Comparison of ENCODE assay signal across 8 cellular contexts in the genomic region with DNA sequence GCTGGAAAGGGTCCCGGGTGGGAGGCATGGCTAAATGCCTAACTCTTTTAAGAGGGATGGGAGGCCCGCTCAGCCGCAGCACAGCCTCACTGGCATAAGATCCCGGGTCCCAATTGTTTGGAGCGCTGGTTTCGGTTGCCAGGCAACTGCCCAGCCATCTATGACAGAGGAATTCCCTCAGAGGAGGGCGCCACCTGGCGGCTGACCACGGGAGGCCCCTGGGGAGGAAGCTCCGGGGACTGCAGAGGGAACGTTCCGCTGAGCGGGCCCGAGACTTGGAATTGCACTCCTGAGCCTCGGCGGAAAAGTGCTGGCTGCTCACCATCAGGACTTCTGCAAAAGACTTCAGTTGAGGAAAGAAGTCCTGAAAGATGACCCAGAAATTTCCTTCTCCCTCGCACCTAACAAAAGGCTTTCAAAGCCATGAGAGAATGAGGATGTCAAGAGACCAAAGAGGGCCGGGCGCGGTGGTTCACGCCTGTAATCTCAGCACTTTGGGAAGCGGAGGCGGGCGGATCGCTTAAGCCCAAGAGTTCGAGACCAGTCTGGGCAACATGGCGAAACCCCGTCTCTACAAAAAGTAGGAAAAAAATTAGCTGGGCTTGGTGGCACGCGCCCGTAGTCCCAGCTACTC. TPM values are rescaled to one million over a fixed set of nuclear protein-coding genes. Genes with fewer than 3 reads are reported as not detected.
DNase-seq lines count a peak whose midpoint lies in the region; ATAC-seq and TF ChIP-seq lines count a peak whose summit lies in the region.

No MANE protein-coding gene starts in this region.

- WGBS in neuronal stem cell (ENCODE audit: extremely low coverage in 2 of 2, insufficient read length in 2 of 2, insufficient replicate concordance in 1 of 2), 2 donors: no CpG with 5 or more reads among the region's 31 CpGs
- 12 to 27% (median 16%) methylated on average over 21 to 31 of the region's 31 CpGs for WGBS in stomach, 5 donors

- TF ChIP-seq POLR2A in stomach (IDR thresholded peaks at IDR 0.05): no peak

- H3F3A ChIP-seq in Loucy (ENCODE audit: low read depth): no peaks in the 10 kb centered on the region

- H3K4me3 ChIP-seq in Loucy (ENCODE audit: low read length, poor library complexity, severe bottlenecking) (peak overlapping the region; percentile 61), SJCRH30 (no peak overlapping the region), neuronal stem cell (ENCODE audit: low read length in 2 of 2) (peak overlapping the region in 1 of 2 donors; percentile 38), stomach (peak overlapping the region; percentile 49 to 72 (median 52))

- no peaks in the 10 kb centered on the region for H3K79me1 ChIP-seq in neuronal stem cell (ENCODE audit: low read depth, low read length)

- H2BK15ac ChIP-seq in neuronal stem cell (ENCODE audit: low read length): no peak overlapping the region

- H3K27me3 ChIP-seq in Loucy (ENCODE audit: insufficient read depth, low read length, poor library complexity, severe bottlenecking) (peaks cover 17% of the 10 kb centered on the region), SJCRH30 (no peaks in the 10 kb centered on the region), neuronal stem cell (ENCODE audit: control insufficient read depth in 3 of 3, insufficient read depth in 3 of 3, low read depth in 1 of 3, low read length in 3 of 3) (peaks cover 2 to 37% (median 26%) of the 10 kb centered on the region in 3 experiments), stomach (peaks cover 6 to 36% (median 7%) of the 10 kb centered on the region in 3 donors)

- no peaks in the 10 kb centered on the region for H3K79me2 ChIP-seq in Loucy (ENCODE audit: insufficient read depth, low read length)

- no peak overlapping the region for H2BK5ac ChIP-seq in neuronal stem cell (ENCODE audit: low read length)

- H2BK12ac ChIP-seq in neuronal stem cell (ENCODE audit: low read length): no peak overlapping the region

- H3K23ac ChIP-seq in neuronal stem cell (ENCODE audit: low read depth, low read length, poor library complexity): no peak overlapping the region

- no peaks in the 10 kb centered on the region for H3K9me2 ChIP-seq in Loucy (replicated peaks; ENCODE audit: low read depth, low read length)

- H4K8ac ChIP-seq in neuronal stem cell (ENCODE audit: low read depth, low read length): no peak overlapping the region

- no peak overlapping the region for H2BK120ac ChIP-seq in neuronal stem cell (ENCODE audit: low read depth, low read length)

- H3K4me1 ChIP-seq in Loucy (ENCODE audit: insufficient read depth, low read length, poor library complexity, severe bottlenecking) (peaks cover 16% of the 10 kb centered on the region), SJCRH30 (no peaks in the 10 kb centered on the region), neuronal stem cell (ENCODE audit: control insufficient read depth in 2 of 2, insufficient read depth in 1 of 2, low read depth in 1 of 2, low read length in 2 of 2) (peaks cover 6 to 19% of the 10 kb centered on the region in 2 donors), stomach (peaks cover 18 to 38% (median 26%) of the 10 kb centered on the region in 4 donors)

- no peak for TF ChIP-seq EP300 in stomach (IDR thresholded peaks at IDR 0.05)

- peak; percentile 87 for ATAC-seq in GM21723 (IDR thresholded peaks at IDR 0.05; ENCODE audit: unreplicated experiment)

- intact Hi-C loops in stomach (cut with DNase I; ENCODE audit: low total_unique reads): loop anchor here (10.0 kb wide), 1 partner anchor 82 kb away; no protein-coding TSS in a partner anchor

- H3K18ac ChIP-seq in neuronal stem cell (ENCODE audit: low read length): no peak overlapping the region

- DNase-seq in DMS 273 treated with DMSO at 0.1 percent for 48 hours (lab: John Stamatoyannopoulos, UW) (peak; percentile 70), SJCRH30 (peak; percentile 93 to 96), activated gamma-delta T cell treated with Interleukin-2 at 50 U/mL for 16 hours (peak; percentile 89), foreskin melanocyte (peak; percentile 86), neuronal stem cell (ENCODE audit: low spot score) (peak; percentile 96), stomach (peak; percentile 95)

- H4K91ac ChIP-seq in neuronal stem cell (ENCODE audit: low read depth, low read length, poor library complexity): no peak overlapping the region

- no peaks in the 10 kb centered on the region for H3K36me3 ChIP-seq in Loucy (ENCODE audit: insufficient read depth, low read length)
- H3K36me3 ChIP-seq in SJCRH30: no peaks in the 10 kb centered on the region
- H3K36me3 ChIP-seq in neuronal stem cell (replicated peaks in 1 of 2; ENCODE audit: control insufficient read depth in 2 of 2, insufficient read depth in 2 of 2, low read length in 2 of 2): no peaks in the 10 kb centered on the region
- H3K36me3 ChIP-seq in stomach: no peaks in the 10 kb centered on the region

- no peaks in the 10 kb centered on the region for H4K20me1 ChIP-seq in Loucy (ENCODE audit: insufficient read depth, low read length, poor library complexity, severe bottlenecking)

- H3K4me2 ChIP-seq in Loucy (ENCODE audit: low read depth, low read length, poor library complexity, severe bottlenecking): peak overlapping the region; percentile 76
- H3K4me2 ChIP-seq in neuronal stem cell (ENCODE audit: insufficient read depth, low read length, poor library complexity, severe bottlenecking): peak overlapping the region; percentile 88

- H3K4ac ChIP-seq in neuronal stem cell (ENCODE audit: low read length): no peak overlapping the region

- H2AFZ ChIP-seq in Loucy (ENCODE audit: low read length) (peak overlapping the region; percentile 69), neuronal stem cell (ENCODE audit: low read length) (peak overlapping the region; percentile 87)

- TF ChIP-seq CTCF in Loucy (conservative IDR thresholded peaks at IDR 0.05; ENCODE audit: low read length) (peak; percentile 91), stomach (IDR thresholded peaks at IDR 0.05) (peak in 6 of 7 experiments; percentile 30 to 98 (median 91))

- H3K9me3 ChIP-seq in Loucy (ENCODE audit: insufficient read depth, low read depth, low read length): no peaks in the 10 kb centered on the region
- H3K9me3 ChIP-seq in SJCRH30 (replicated peaks): no peaks in the 10 kb centered on the region
- no peaks in the 10 kb centered on the region for H3K9me3 ChIP-seq in neuronal stem cell (replicated peaks in 1 of 2; ENCODE audit: control insufficient read depth in 2 of 2, insufficient read depth in 1 of 2, low read depth in 1 of 2, low read length in 2 of 2)
- no peaks in the 10 kb centered on the region for H3K9me3 ChIP-seq in stomach

- H2AK5ac ChIP-seq in neuronal stem cell (ENCODE audit: low read depth, low read length): no peak overlapping the region

- no peak overlapping the region for H3K14ac ChIP-seq in neuronal stem cell (ENCODE audit: low read length)

- H3K9ac ChIP-seq in Loucy (ENCODE audit: low read depth, low read length, poor library complexity, severe bottlenecking) (no peak overlapping the region), neuronal stem cell (ENCODE audit: low read depth, low read length, poor library complexity) (no peak overlapping the region)

- H3K27ac ChIP-seq in SJCRH30 (no peak overlapping the region), neuronal stem cell (replicated peaks; ENCODE audit: low read length) (no peak overlapping the region), stomach (peak overlapping the region in 2 of 5 donors; percentile 33 to 76)

RNA-seq across cellular contexts. Expression of gene ELAPOR1, which starts 1.1 kb away (rescaled TPM):
- total RNA-seq in SJCRH30 (2014; rRNA removed; shearing (Covaris generic)): 0.03 TPM in 1 of 2 replicates, not detected in the other
- 1.1 TPM for polyA plus RNA-seq in neuronal stem cell (2013, experiment 1 of 2)
- polyA plus RNA-seq in neuronal stem cell (2013, experiment 2 of 2): 1.2 TPM
- 100 to 1,000 TPM in 2 of 5 donors, 10 to 100 TPM in 3; 56.8 to 185 (median 84.3) TPM for total RNA-seq in stomach
- 10 to 100 TPM; 25.5 to 47.7 (median 35.1) TPM for polyA plus RNA-seq in stomach

RNA-seq across cellular contexts. Expression of gene TMEM167B, which starts 22.2 kb away (rescaled TPM):
- 20.7 and 24.7 TPM in 2 replicates for total RNA-seq in SJCRH30 (2014; rRNA removed; shearing (Covaris generic))
- polyA plus RNA-seq in neuronal stem cell (2013, experiment 1 of 2): 19.1 TPM
- polyA plus RNA-seq in neuronal stem cell (2013, experiment 2 of 2): 19.8 TPM
- 10 to 100 TPM in 3 of 5 donors, 1 to 10 TPM in 1, not detected in 1; 2.9 to 70.1 (median 44.6) TPM for total RNA-seq in stomach
- 10 to 100 TPM; 15.4 to 26.9 (median 16.3) TPM for polyA plus RNA-seq in stomach

RNA-seq across cellular contexts. Expression of gene TAF13, which starts 37.0 kb away (rescaled TPM):
- total RNA-seq in SJCRH30 (2014; rRNA removed; shearing (Covaris generic)): 52.2 and 54.2 TPM in 2 replicates
- 23.3 TPM for polyA plus RNA-seq in neuronal stem cell (2013, experiment 1 of 2)
- 23.9 TPM for polyA plus RNA-seq in neuronal stem cell (2013, experiment 2 of 2)
- 10 to 100 TPM in 4 of 5 donors, 1 to 10 TPM in 1; 3.5 to 69.9 (median 25.2) TPM for total RNA-seq in stomach
- 10 to 100 TPM; 20.4 to 48.6 (median 46.8) TPM for polyA plus RNA-seq in stomach

Comparison
In these comparisons a context has a peak if more than half of its experiments do, and no peak if none do; other contexts are left out.
1. RNA of gene ELAPOR1, which starts 1.1 kb away (total RNA-seq): 56.8 to 185 TPM in stomach; 0.03 TPM in SJCRH30; every median in the first group is over 10 times any median in the second.
2. Peak in every context shown above with its lines, with median percentiles within 50 percentile points of each other: DNase-seq.